In genomic region chr6:1869766-1870165, GRCh38 we compare ENCODE assay signal across 16 cellular contexts.
A peak's percentile ranks its signal among the peaks of the same experiment; 100 is the strongest.
DNase-seq lines count a peak whose midpoint lies in the region; ATAC-seq, FAIRE-seq and TF ChIP-seq lines count a peak whose summit lies in the region.
"Had no signal": no experiment of that assay in that cellular context is flagged by ENCODE, and none has a peak within 500 bp of the region (broad histone marks: within the 10 kb centered on the region; RNA-seq: fewer than 3 reads in every experiment).

No MANE protein-coding gene starts in this region.

- TF ChIP-seq POLR2A in sigmoid colon (IDR thresholded peaks at IDR 0.05), result no peak

- no peak for FAIRE-seq in pancreas (lab: Jason Lieb, UNC)
- FAIRE-seq: A549, D721Med had no signal

- DNase-seq in Caco-2, result no peak
- DNase-seq in cerebellar cortex (ENCODE audit: low spot score), result peak; percentile 19
- DNase-seq in pancreas, result no peak
- no peak for DNase-seq in amygdala (lab: John Stamatoyannopoulos, UW)
- DNase-seq in sigmoid colon, result no peak
- no peak for DNase-seq in CD14-positive monocyte (ENCODE audit: low spot score)
- DNase-seq: CD4-positive, CD25-positive, alpha-beta regulatory T cell; HCEC 1CT; NCI-H1048; NCI-H1694; Peyer's patch; Right ventricle myocardium superior had no signal

- ATAC-seq in pancreas, result no peak
- ATAC-seq: A549 had no signal

- H3K27me3 Mint-ChIP-seq in Caco-2 (ENCODE audit: insufficient read depth, unreplicated experiment) (no peaks in the 10 kb centered on the region), nephron (ENCODE audit: low read depth) (peaks cover 69% of the 10 kb centered on the region), CD14-positive monocyte (ENCODE audit: low read depth in 3 of 3) (no peaks in the 10 kb centered on the region)
- H3K27me3 Mint-ChIP-seq: CD4-positive, CD25-positive, alpha-beta regulatory T cell had no signal

- no peak for TF ChIP-seq CTCF in Caco-2 (IDR thresholded peaks at IDR 0.05; ENCODE audit: insufficient read depth in 1 of 2, low read depth in 1 of 2, low read length in 1 of 2, severe bottlenecking in 1 of 2, unreplicated experiment in 1 of 2)
- TF ChIP-seq CTCF in nephron (IDR thresholded peaks at IDR 0.05; ENCODE audit: unreplicated experiment in 3 of 3), result no peak
- no peak for TF ChIP-seq CTCF in pancreas (IDR thresholded peaks at IDR 0.05)
- no peak for TF ChIP-seq CTCF in sigmoid colon (IDR thresholded peaks at IDR 0.05)
- TF ChIP-seq CTCF in CD14-positive monocyte (IDR thresholded peaks at IDR 0.05), result no peak

- H3K4me1 Mint-ChIP-seq in Caco-2 (ENCODE audit: low read depth, unreplicated experiment) (peaks cover 19% of the 10 kb centered on the region), nephron (peaks cover 63% of the 10 kb centered on the region), CD14-positive monocyte (peaks cover 9% of the 10 kb centered on the region)

- CTCF ChIA-PET in Caco-2 (lab: Charles Lee), result no interaction called here

- no peaks in the 10 kb centered on the region for H3K9me3 Mint-ChIP-seq in Caco-2 (ENCODE audit: unreplicated experiment)
- no peaks in the 10 kb centered on the region for H3K9me3 Mint-ChIP-seq in nephron
- no peaks in the 10 kb centered on the region for H3K9me3 Mint-ChIP-seq in CD14-positive monocyte
- H3K9me3 Mint-ChIP-seq: CD4-positive, CD25-positive, alpha-beta regulatory T cell had no signal

- H3K4me3 ChIP-seq in Caco-2 (ENCODE audit: low read depth, low read length) (no peak overlapping the region), HUES64 (ENCODE audit: low read length) (no peak overlapping the region), pancreas (no peak overlapping the region), sigmoid colon (no peak overlapping the region)
- H3K4me3 ChIP-seq: A549, Peyer's patch had no signal

- H3K36me3 ChIP-seq in Caco-2 (ENCODE audit: control insufficient read depth, insufficient read depth, low read length) (no peaks in the 10 kb centered on the region), HUES64 (ENCODE audit: insufficient read depth, low read length) (no peaks in the 10 kb centered on the region), pancreas (no peaks in the 10 kb centered on the region), sigmoid colon (no peaks in the 10 kb centered on the region)
- H3K36me3 ChIP-seq: Peyer's patch had no signal

- peak overlapping the region; percentile 39 for H3K27ac Mint-ChIP-seq in Caco-2 (ENCODE audit: unreplicated experiment)
- peak overlapping the region; percentile 15 to 81 (median 77) for H3K27ac Mint-ChIP-seq in nephron
- no peak overlapping the region for H3K27ac Mint-ChIP-seq in CD14-positive monocyte

- no peak overlapping the region for H3K4me3 Mint-ChIP-seq in Caco-2 (ENCODE audit: unreplicated experiment)
- no peak overlapping the region for H3K4me3 Mint-ChIP-seq in nephron
- H3K4me3 Mint-ChIP-seq in CD14-positive monocyte, result no peak overlapping the region
- H3K4me3 Mint-ChIP-seq: CD4-positive, CD25-positive, alpha-beta regulatory T cell had no signal

- no peak overlapping the region for H3K9ac ChIP-seq in HUES64 (ENCODE audit: low read depth, low read length)

- 87% methylated on average over 6 of the region's 6 CpGs for WGBS in HUES64
- WGBS in pancreas, 2 donors, result 95% methylated on average over 6 of the region's 6 CpGs
- WGBS in sigmoid colon, 2 donors, result 89 to 97% methylated on average over 6 of the region's 6 CpGs

- H3K27me3 ChIP-seq in Caco-2 (replicated peaks; ENCODE audit: control insufficient read depth, insufficient read depth, low read length) (no peaks in the 10 kb centered on the region), HUES64 (ENCODE audit: insufficient read depth, low read length) (no peaks in the 10 kb centered on the region), pancreas (no peaks in the 10 kb centered on the region), sigmoid colon (no peaks in the 10 kb centered on the region)
- H3K27me3 ChIP-seq: Peyer's patch had no signal

- H3K4me1 ChIP-seq in Caco-2 (peaks cover 19% of the 10 kb centered on the region), HUES64 (ENCODE audit: insufficient read depth, low read length) (peaks cover 70% of the 10 kb centered on the region), pancreas (peaks cover 4 to 36% (median 5%) of the 10 kb centered on the region in 3 donors), sigmoid colon (peaks cover 0 to 17% (median 15%) of the 10 kb centered on the region in 4 donors)
- H3K4me1 ChIP-seq: A549 had no signal

- no TSS peak for BruUV-seq in Caco-2 (replicated peaks; lab: Mats Ljungman, UMichigan)

- H3K27ac ChIP-seq in HUES64 (ENCODE audit: low read depth, low read length) (peak overlapping the region; percentile 26; the same call in 1 of the 2 replicates), pancreas (no peak overlapping the region), sigmoid colon (no peak overlapping the region)
- H3K27ac ChIP-seq: A549, Peyer's patch had no signal

- H3K9me3 ChIP-seq in Caco-2 (no peaks in the 10 kb centered on the region), HUES64 (ENCODE audit: insufficient read depth, low read depth, low read length) (no peaks in the 10 kb centered on the region), pancreas (no peaks in the 10 kb centered on the region), sigmoid colon (no peaks in the 10 kb centered on the region)
- H3K9me3 ChIP-seq: A549, Peyer's patch had no signal

- POLR2A ChIA-PET in Caco-2 (lab: Charles Lee), result no interaction called here

- TF ChIP-seq EP300 in sigmoid colon (IDR thresholded peaks at IDR 0.05), result no peak

- intact Hi-C loops in Caco-2 (cut with micrococcal nuclease; ENCODE audit: unreplicated experiment) (no loop called here), pancreas (cut with DNase I) (no loop called here), sigmoid colon (cut with DNase I) (no loop called here), CD14-positive monocyte (cut with micrococcal nuclease) (no loop called here)

- H3K36me3 Mint-ChIP-seq in Caco-2 (ENCODE audit: insufficient read depth, unreplicated experiment), result no peaks in the 10 kb centered on the region
- no peaks in the 10 kb centered on the region for H3K36me3 Mint-ChIP-seq in nephron (ENCODE audit: low read depth)
- H3K36me3 Mint-ChIP-seq in CD14-positive monocyte, result no peaks in the 10 kb centered on the region

Comparison
In these comparisons a context has a peak if more than half of its experiments do, and no peak if none do; other contexts are left out.
1. H3K27ac Mint-ChIP-seq: peak in Caco-2 (single experiment) and nephron (3 of 3); none in CD14-positive monocyte (0 of 7).